ENCODE assay signal across 19 cellular contexts in the genomic region with DNA sequence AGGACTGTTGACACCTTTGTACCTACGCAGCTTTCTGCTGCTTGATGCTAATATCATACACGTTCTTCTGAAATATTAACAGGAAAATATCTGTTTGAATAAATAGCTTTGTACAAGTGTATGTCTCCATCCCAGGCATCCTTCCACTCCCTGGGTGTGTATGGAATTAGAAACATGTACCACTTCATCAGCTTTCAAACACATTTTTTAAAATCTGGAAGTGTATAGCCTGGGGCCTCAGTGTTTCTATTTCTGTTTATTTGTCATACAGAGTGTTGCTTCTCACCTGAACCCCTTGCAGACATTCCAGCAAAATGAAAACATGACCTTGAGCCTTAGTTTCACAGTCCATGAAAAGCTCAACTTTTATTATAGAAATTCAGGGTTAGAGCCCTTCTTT.
"Had no signal": no experiment of that assay in that cellular context is flagged by ENCODE, and none has a peak within 500 bp of the region (broad histone marks: within the 10 kb centered on the region; RNA-seq: fewer than 3 reads in every experiment).

No MANE protein-coding gene starts in this region.

- H3K36me3 ChIP-seq: neutrophil, prostate gland, thoracic aorta, tibial nerve had no signal

- H3K4me3 ChIP-seq: dorsolateral prefrontal cortex, mucosa of descending colon, prostate gland, skin epidermis, thoracic aorta, tibial nerve had no signal

- H3K4me1 ChIP-seq: prostate gland had no signal

- ATAC-seq: mucosa of descending colon; natural killer cell treated with Interleukin-12 subunit alpha and Interleukin-12 subunit beta and Interleukin-15 and Interleukin-18, amount 100 ng/mL, for 72 hours; right cardiac atrium; stimulated activated naive B cell treated with anti-CD40 and anti-IgM and Interleukin-4, amounts not matched to agents 10 μg/mL and 1 μg/mL and 100 μg/mL, for 72 hours had no signal

- H3K27me3 ChIP-seq: dorsolateral prefrontal cortex, neutrophil, tibial nerve had no signal

- H3K27ac ChIP-seq: dorsolateral prefrontal cortex, neutrophil, prostate gland, skin epidermis, thoracic aorta had no signal

- H3K9me3 ChIP-seq: mucosa of descending colon, neutrophil, prostate gland, thoracic aorta, tibial nerve had no signal

- DNase-seq: dorsolateral prefrontal cortex; effector CD4-positive, alpha-beta T cell; hypothalamus; immature natural killer cell; islet precursor cell; kidney glomerular epithelial cell; mesenchymal stem cell; mucosa of descending colon; naive B cell; right cardiac atrium; stimulated activated CD4-positive, alpha-beta T cell treated with anti-CD3 and anti-CD28 coated beads, Interleukin-15, amount 100 ng/mL, for 24 hours; stimulated activated CD4-positive, alpha-beta T cell treated with anti-CD3 and anti-CD28 coated beads, Interleukin-2, amount 100 ng/mL, for 48 hours; stimulated activated naive B cell treated with anti-CD40 and anti-IgM and Interleukin-4, amounts not matched to agents 10 μg/mL and 1 μg/mL and 100 μg/mL, for 72 hours had no signal
